16 cellular contexts compared by ENCODE assay signal in the genomic region with DNA sequence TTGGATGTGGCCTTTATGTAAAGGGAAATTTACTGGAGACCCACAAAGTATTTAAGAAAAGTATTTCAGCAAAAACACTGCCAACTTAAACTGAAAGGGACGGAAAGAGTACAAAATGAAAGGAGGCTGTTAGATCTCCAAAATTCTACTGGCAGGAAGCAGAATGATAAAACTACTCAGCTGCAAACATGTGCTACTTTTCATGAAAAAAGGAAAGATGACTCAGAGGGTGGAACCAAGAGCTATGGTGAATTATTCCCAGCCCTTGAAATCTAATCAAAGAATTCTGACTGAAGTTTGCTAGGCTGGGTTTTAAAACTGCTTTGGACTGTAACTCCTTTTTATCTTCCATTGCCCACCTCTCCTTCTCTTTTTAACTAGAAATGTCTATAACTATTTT. TPM values are rescaled to one million over a fixed set of nuclear protein-coding genes. Genes with fewer than 3 reads are reported as not detected.
DNase-seq lines count a peak whose midpoint lies in the region; ATAC-seq and TF ChIP-seq lines count a peak whose summit lies in the region.
"Had no signal": no experiment of that assay in that cellular context is flagged by ENCODE, and none has a peak within 500 bp of the region (broad histone marks: within the 10 kb centered on the region; RNA-seq: fewer than 3 reads in every experiment).

No MANE protein-coding gene starts in this region.

- H3K4me1 Mint-ChIP-seq in GM23338, result peaks cover 3% of the 10 kb centered on the region; the same call in 1 of the 3 replicates
- H3K4me1 Mint-ChIP-seq: WTC11 had no signal

- H3K27ac ChIP-seq in subcutaneous abdominal adipose tissue (ENCODE audit: low read depth, low read length) (peak overlapping the region; percentile 24), GM23338 (ENCODE audit: low read depth) (no peak overlapping the region)
- H3K27ac ChIP-seq: colonic mucosa, heart right ventricle, pancreas had no signal

- no peaks in the 10 kb centered on the region for H3K9me2 ChIP-seq in GM23338 (ENCODE audit: insufficient read depth)

- peaks cover 0 to 33% (median 22%) of the 10 kb centered on the region in 5 donors for H3K4me1 ChIP-seq in subcutaneous abdominal adipose tissue (ENCODE audit: control insufficient read depth in 5 of 5, insufficient read depth in 5 of 5, low read length in 5 of 5)
- H3K4me1 ChIP-seq in GM23338 (ENCODE audit: insufficient read depth), result no peaks in the 10 kb centered on the region
- H3K4me1 ChIP-seq: colonic mucosa, pancreas had no signal

- H3K9me3 Mint-ChIP-seq in GM23338, result no peaks in the 10 kb centered on the region
- H3K9me3 Mint-ChIP-seq: memory B cell had no signal

- H3K4me3 Mint-ChIP-seq in GM23338, result no peak overlapping the region
- H3K4me3 Mint-ChIP-seq: memory B cell, WTC11 had no signal

- H3K79me2 ChIP-seq in GM23338 (replicated peaks; ENCODE audit: insufficient read depth), result no peaks in the 10 kb centered on the region

- peak; percentile 45; the same call in 1 of the 3 replicates for ATAC-seq in SK-N-SH treated with all-trans-retinoic acid at 6 μM for 48 hours
- ATAC-seq in esophagus mucosa, result peak; percentile 39
- ATAC-seq in GM23338, result no peak
- ATAC-seq: WTC11 had no signal

- H3K27ac Mint-ChIP-seq in GM23338, result no peak overlapping the region
- H3K27ac Mint-ChIP-seq: memory B cell, WTC11 had no signal

- peaks cover 0 to 3% (median 0%) of the 10 kb centered on the region in 5 donors for H3K9me3 ChIP-seq in subcutaneous abdominal adipose tissue (ENCODE audit: control insufficient read depth in 5 of 5, low read length in 5 of 5)
- H3K9me3 ChIP-seq: colonic mucosa, pancreas had no signal

- H3K4me2 ChIP-seq in GM23338, result no peak overlapping the region

- H3F3A ChIP-seq in GM23338 (replicated peaks; ENCODE audit: low read depth), result no peaks in the 10 kb centered on the region

- H3K36me3 Mint-ChIP-seq in GM23338 (ENCODE audit: low read depth), result no peaks in the 10 kb centered on the region
- H3K36me3 Mint-ChIP-seq: memory B cell, WTC11 had no signal

- no peak overlapping the region for H3K4me3 ChIP-seq in subcutaneous abdominal adipose tissue (ENCODE audit: low read depth in 1 of 5, low read length in 5 of 5)
- H3K4me3 ChIP-seq in GM23338, result no peak overlapping the region
- H3K4me3 ChIP-seq: colonic mucosa, heart right ventricle, pancreas had no signal

- no peak for TF ChIP-seq CTCF in GM13976 (IDR thresholded peaks at IDR 0.05; ENCODE audit: borderline replicate concordance, control extremely low read depth, extremely low read depth, insufficient read depth, missing control alignments)
- no peak for TF ChIP-seq CTCF in GM23338 (conservative IDR thresholded peaks at IDR 0.05; ENCODE audit: low read depth in 2 of 2)

- no peaks in the 10 kb centered on the region for H3K36me3 ChIP-seq in subcutaneous abdominal adipose tissue (ENCODE audit: control insufficient read depth in 5 of 5, insufficient read depth in 5 of 5, low read length in 5 of 5)
- H3K36me3 ChIP-seq in GM23338 (ENCODE audit: insufficient read depth), result no peaks in the 10 kb centered on the region
- H3K36me3 ChIP-seq: colonic mucosa, heart right ventricle, pancreas had no signal

- H3K27me3 Mint-ChIP-seq in GM23338 (ENCODE audit: insufficient read depth, low read depth, poor library complexity), result no peaks in the 10 kb centered on the region

- in situ Hi-C loops in GM13976 (cut with MboI; ENCODE audit: low sequenced_read_pairs, unreplicated experiment), result loop anchor here (25.0 kb wide), 1 partner anchor 367 kb away; no protein-coding TSS in a partner anchor

- H2AFZ ChIP-seq in GM23338, result no peak overlapping the region

- H4K20me1 ChIP-seq in GM23338 (replicated peaks; ENCODE audit: insufficient read depth), result no peaks in the 10 kb centered on the region

- no peak overlapping the region for H3K9ac ChIP-seq in subcutaneous abdominal adipose tissue (ENCODE audit: low read length in 5 of 5)

- H3K27me3 ChIP-seq in subcutaneous abdominal adipose tissue (ENCODE audit: control insufficient read depth in 5 of 5, insufficient read depth in 4 of 5, low read length in 5 of 5), result no peaks in the 10 kb centered on the region
- H3K27me3 ChIP-seq in GM23338 (ENCODE audit: insufficient read depth), result no peaks in the 10 kb centered on the region
- H3K27me3 ChIP-seq: colonic mucosa, heart right ventricle, pancreas had no signal

- DNase-seq in GM03348 (ENCODE audit: low spot score), result peak; percentile 45
- DNase-seq in epidermal melanocyte (ENCODE audit: insufficient read length, low spot score), result no peak
- no peak for DNase-seq in GM13976 (ENCODE audit: low spot score)
- DNase-seq in GM23338 (ENCODE audit: low spot score), result no peak
- DNase-seq: colonic mucosa; heart right ventricle; NCI-H1417; NCI-H524; pancreas; SHP77; stimulated activated naive CD4-positive, alpha-beta T cell treated with Interleukin-2 at 50 U/mL for 16 hours had no signal

TF ChIP-seq in SK-N-SH treated with all-trans-retinoic acid at 6 μM for 48 hours, 23 proteins besides CTCF, POLR2A, EP300 and RAD21 (continues in another document):
- TF ChIP-seq TCF4 (CRISPR knock-in tag; IDR thresholded peaks at IDR 0.05; ENCODE audit: borderline replicate concordance) (no peak), SNAI2 (CRISPR knock-in tag; IDR thresholded peaks at IDR 0.05) (no peak), ZFP30 (CRISPR knock-in tag; IDR thresholded peaks at IDR 0.05) (no peak), OSR1 (CRISPR knock-in tag; IDR thresholded peaks at IDR 0.05) (no peak), TOX (CRISPR knock-in tag; IDR thresholded peaks at IDR 0.05; ENCODE audit: borderline replicate concordance) (no peak), CSDC2 (CRISPR knock-in tag; IDR thresholded peaks at IDR 0.05) (no peak), ZNF565 (CRISPR knock-in tag; conservative IDR thresholded peaks at IDR 0.05; ENCODE audit: low read depth) (no peak), RARB (CRISPR knock-in tag; IDR thresholded peaks at IDR 0.05) (no peak), GLIS3 (CRISPR knock-in tag; IDR thresholded peaks at IDR 0.05) (no peak)
- TF ChIP-seq, protein P1, sequence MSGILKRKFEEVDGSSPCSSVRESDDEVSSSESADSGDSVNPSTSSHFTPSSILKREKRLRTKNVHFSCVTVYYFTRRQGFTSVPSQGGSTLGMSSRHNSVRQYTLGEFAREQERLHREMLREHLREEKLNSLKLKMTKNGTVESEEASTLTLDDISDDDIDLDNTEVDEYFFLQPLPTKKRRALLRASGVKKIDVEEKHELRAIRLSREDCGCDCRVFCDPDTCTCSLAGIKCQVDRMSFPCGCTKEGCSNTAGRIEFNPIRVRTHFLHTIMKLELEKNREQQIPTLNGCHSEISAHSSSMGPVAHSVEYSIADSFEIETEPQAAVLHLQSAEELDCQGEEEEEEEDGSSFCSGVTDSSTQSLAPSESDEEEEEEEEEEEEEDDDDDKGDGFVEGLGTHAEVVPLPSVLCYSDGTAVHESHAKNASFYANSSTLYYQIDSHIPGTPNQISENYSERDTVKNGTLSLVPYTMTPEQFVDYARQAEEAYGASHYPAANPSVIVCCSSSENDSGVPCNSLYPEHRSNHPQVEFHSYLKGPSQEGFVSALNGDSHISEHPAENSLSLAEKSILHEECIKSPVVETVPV (CRISPR knock-in tag; IDR thresholded peaks at IDR 0.05), result no peak

TF ChIP-seq in GM23338, 12 proteins besides CTCF, POLR2A, EP300 and RAD21 (continues in another document):
- TF ChIP-seq STAT1 (IDR thresholded peaks at IDR 0.05; ENCODE audit: unreplicated experiment), result no peak

RNA-seq across cellular contexts. Expression of a gene that starts 58.6 kb away (rescaled TPM):
- total RNA-seq in esophagus mucosa, result 3.6 TPM
- 8.0 and 9.3 TPM in 2 replicates for total RNA-seq in GM23338 (2014; rRNA removed; shearing (Covaris generic))
- 4.2 and 6.4 TPM in 2 replicates for polyA plus RNA-seq in GM23338 (2016; fragmentation: Nextera tagmentation; extraction: Ambion mirVana)
